Comparison of ENCODE assay signal across 8 cellular contexts in genomic region chr3:155745795-155746550, GRCh38. TPM values are rescaled to one million over a fixed set of nuclear protein-coding genes. Genes with fewer than 3 reads are reported as not detected.
DNase-seq lines count a peak whose midpoint lies in the region; ATAC-seq and TF ChIP-seq lines count a peak whose summit lies in the region.

No MANE protein-coding gene starts in this region.

- DNase-seq in DMS 273 treated with DMSO at 0.1 percent for 48 hours (lab: John Stamatoyannopoulos, UW) = peak; percentile 34
- DNase-seq in NCI-H187 (lab: John Stamatoyannopoulos, UW) = peak; percentile 48 to 65
- peak; percentile 21 to 52 (median 30) for DNase-seq in body of pancreas
- peak; percentile 84 for DNase-seq in kidney tubule cell (ENCODE audit: low spot score)
- DNase-seq in type B pancreatic cell (ENCODE audit: extremely low spot score, unreplicated experiment) = no peak
- DNase-seq in 8988T = no peak

- H3K27me3 ChIP-seq in body of pancreas = no peaks in the 10 kb centered on the region

- peak; percentile 23 for ATAC-seq in body of pancreas
- no peak for ATAC-seq in GM18909 (IDR thresholded peaks at IDR 0.05; ENCODE audit: poor library complexity, unreplicated experiment)
- no peak for ATAC-seq in HG02678 (IDR thresholded peaks at IDR 0.05; ENCODE audit: unreplicated experiment)

- H3K4me3 ChIP-seq in body of pancreas = peak overlapping the region in 1 of 2 donors; percentile 85

- H3K4me3 Mint-ChIP-seq in type B pancreatic cell = peak overlapping the region; percentile 98

- no peaks in the 10 kb centered on the region for H3K36me3 Mint-ChIP-seq in type B pancreatic cell

- H3K27ac ChIP-seq in body of pancreas = peak overlapping the region in 2 of 4 donors; percentile 18 to 80

- no peaks in the 10 kb centered on the region for H3K9me3 ChIP-seq in body of pancreas

- no peaks in the 10 kb centered on the region for H3K36me3 ChIP-seq in body of pancreas (replicated peaks in 1 of 2; ENCODE audit: insufficient read depth in 1 of 2, low read depth in 2 of 2)

- no peak for TF ChIP-seq CTCF in body of pancreas (IDR thresholded peaks at IDR 0.05)
- TF ChIP-seq CTCF in type B pancreatic cell (conservative IDR thresholded peaks at IDR 0.05) = no peak

- H3K4me1 Mint-ChIP-seq in type B pancreatic cell (ENCODE audit: unreplicated experiment) = peaks cover 61% of the 10 kb centered on the region

- peaks cover 19% of the 10 kb centered on the region for H3K4me1 ChIP-seq in body of pancreas

- 12 to 14% methylated on average over 19 of the region's 19 CpGs for WGBS in body of pancreas, 2 donors

- H3K27ac Mint-ChIP-seq in type B pancreatic cell = peak overlapping the region; percentile 42

- intact Hi-C loops in body of pancreas (cut with DNase I) = no loop called here

- peaks cover 8% of the 10 kb centered on the region for H3K27me3 Mint-ChIP-seq in type B pancreatic cell

- no peaks in the 10 kb centered on the region for H3K9me3 Mint-ChIP-seq in type B pancreatic cell

- TF ChIP-seq POLR2A in body of pancreas (IDR thresholded peaks at IDR 0.05) = no peak

RNA-seq across cellular contexts. Expression of gene PLCH1, which starts 1.1 kb away (rescaled TPM):
- total RNA-seq in body of pancreas (1 to 10 TPM; 3.0 to 5.2 TPM), type B pancreatic cell (ENCODE audit: low replicate concordance) (2.0 and 7.6 TPM in 2 replicates)

Comparison
In these comparisons a context has a peak if more than half of its experiments do, and no peak if none do; other contexts are left out.
1. DNase-seq: peak in DMS 273 treated with DMSO at 0.1 percent for 48 hours (single experiment), NCI-H187 (2 of 2), body of pancreas (4 of 4) and kidney tubule cell (single experiment); none in type B pancreatic cell (single experiment) and 8988T (single experiment).